1 cellular context compared by ENCODE assay signal in genomic region chr10:78972947-78973900, GRCh38.
TF ChIP-seq lines count a peak whose summit lies in the region.

No MANE protein-coding gene starts in this region.

TF ChIP-seq in HepG2, 621 proteins besides CTCF, POLR2A, EP300 and RAD21 (continued from another document and continues in another):
- TF ChIP-seq, protein P1, sequence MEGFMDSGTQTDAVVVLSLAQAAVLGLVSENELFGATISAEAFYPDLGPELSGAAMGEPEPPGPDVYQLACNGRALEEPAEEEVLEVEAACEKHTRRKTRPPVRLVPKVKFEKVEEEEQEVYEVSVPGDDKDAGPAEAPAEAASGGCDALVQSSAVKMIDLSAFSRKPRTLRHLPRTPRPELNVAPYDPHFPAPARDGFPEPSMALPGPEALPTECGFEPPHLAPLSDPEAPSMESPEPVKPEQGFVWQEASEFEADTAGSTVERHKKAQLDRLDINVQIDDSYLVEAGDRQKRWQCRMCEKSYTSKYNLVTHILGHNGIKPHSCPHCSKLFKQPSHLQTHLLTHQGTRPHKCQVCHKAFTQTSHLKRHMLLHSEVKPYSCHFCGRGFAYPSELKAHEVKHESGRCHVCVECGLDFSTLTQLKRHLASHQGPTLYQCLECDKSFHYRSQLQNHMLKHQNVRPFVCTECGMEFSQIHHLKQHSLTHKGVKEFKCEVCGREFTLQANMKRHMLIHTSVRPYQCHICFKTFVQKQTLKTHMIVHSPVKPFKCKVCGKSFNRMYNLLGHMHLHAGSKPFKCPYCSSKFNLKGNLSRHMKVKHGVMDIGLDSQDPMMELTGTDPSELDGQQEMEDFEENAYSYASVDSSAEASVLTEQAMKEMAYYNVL (CRISPR knock-in tag; IDR thresholded peaks at IDR 0.05; ENCODE audit: borderline replicate concordance), result peak; percentile 47; the same call in 1 of the 2 replicates
- peak; percentile 46; the same call in 1 of the 2 replicates for TF ChIP-seq UBTF (CRISPR knock-in tag; IDR thresholded peaks at IDR 0.05)
- TF ChIP-seq SMC3 (IDR thresholded peaks at IDR 0.05; ENCODE audit: low read length), result no peak
- TF ChIP-seq CBX2 (IDR thresholded peaks at IDR 0.05; ENCODE audit: low read depth, low read length), result no peak
- TF ChIP-seq CBX2 (CRISPR knock-in tag; IDR thresholded peaks at IDR 0.05; ENCODE audit: low read depth), result no peak
- TF ChIP-seq PRDM4 (CRISPR knock-in tag; IDR thresholded peaks at IDR 0.05; ENCODE audit: borderline replicate concordance), result no peak
- TF ChIP-seq STAT5B (CRISPR knock-in tag; IDR thresholded peaks at IDR 0.05), result no peak
- TF ChIP-seq, protein P2, sequence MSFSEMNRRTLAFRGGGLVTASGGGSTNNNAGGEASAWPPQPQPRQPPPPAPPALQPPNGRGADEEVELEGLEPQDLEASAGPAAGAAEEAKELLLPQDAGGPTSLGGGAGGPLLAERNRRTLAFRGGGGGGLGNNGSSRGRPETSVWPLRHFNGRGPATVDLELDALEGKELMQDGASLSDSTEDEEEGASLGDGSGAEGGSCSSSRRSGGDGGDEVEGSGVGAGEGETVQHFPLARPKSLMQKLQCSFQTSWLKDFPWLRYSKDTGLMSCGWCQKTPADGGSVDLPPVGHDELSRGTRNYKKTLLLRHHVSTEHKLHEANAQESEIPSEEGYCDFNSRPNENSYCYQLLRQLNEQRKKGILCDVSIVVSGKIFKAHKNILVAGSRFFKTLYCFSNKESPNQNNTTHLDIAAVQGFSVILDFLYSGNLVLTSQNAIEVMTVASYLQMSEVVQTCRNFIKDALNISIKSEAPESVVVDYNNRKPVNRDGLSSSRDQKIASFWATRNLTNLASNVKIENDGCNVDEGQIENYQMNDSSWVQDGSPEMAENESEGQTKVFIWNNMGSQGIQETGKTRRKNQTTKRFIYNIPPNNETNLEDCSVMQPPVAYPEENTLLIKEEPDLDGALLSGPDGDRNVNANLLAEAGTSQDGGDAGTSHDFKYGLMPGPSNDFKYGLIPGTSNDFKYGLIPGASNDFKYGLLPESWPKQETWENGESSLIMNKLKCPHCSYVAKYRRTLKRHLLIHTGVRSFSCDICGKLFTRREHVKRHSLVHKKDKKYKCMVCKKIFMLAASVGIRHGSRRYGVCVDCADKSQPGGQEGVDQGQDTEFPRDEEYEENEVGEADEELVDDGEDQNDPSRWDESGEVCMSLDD (CRISPR knock-in tag; IDR thresholded peaks at IDR 0.05; ENCODE audit: borderline replicate concordance), result no peak
- TF ChIP-seq ZSCAN21 (CRISPR knock-in tag; IDR thresholded peaks at IDR 0.05; ENCODE audit: borderline replicate concordance), result 0 out of 2 replicates have a peak, but pooled peaks have one; percentile 30
- no peak for TF ChIP-seq ZNF30 (CRISPR knock-in tag; IDR thresholded peaks at IDR 0.05)
- TF ChIP-seq MYNN (CRISPR knock-in tag; IDR thresholded peaks at IDR 0.05; ENCODE audit: low read depth), result no peak
- TF ChIP-seq TMF1 (CRISPR knock-in tag; IDR thresholded peaks at IDR 0.05; ENCODE audit: low read depth), result peak; percentile 39; the same call in 1 of the 2 replicates
- TF ChIP-seq XBP1 (CRISPR knock-in tag; IDR thresholded peaks at IDR 0.05), result no peak
- no peak; the same call in 1 of the 2 replicates for TF ChIP-seq CHD4 (IDR thresholded peaks at IDR 0.05; ENCODE audit: borderline replicate concordance, low read length)
- TF ChIP-seq ZNF282 (IDR thresholded peaks at IDR 0.05; ENCODE audit: partially characterized antibody), result no peak
- no peak for TF ChIP-seq PRPF4 (IDR thresholded peaks at IDR 0.05; ENCODE audit: low read depth, low read length, poor library complexity, severe bottlenecking)
- TF ChIP-seq TCF12 (IDR thresholded peaks at IDR 0.05), result no peak
- 0 out of 2 replicates have a peak, but pooled peaks have one; percentile 16 for TF ChIP-seq TCF12 (CRISPR knock-in tag; IDR thresholded peaks at IDR 0.05)
- TF ChIP-seq SKI (IDR thresholded peaks at IDR 0.05; ENCODE audit: partially characterized antibody), result peak; percentile 92
- TF ChIP-seq MAX (IDR thresholded peaks at IDR 0.05), result no peak
- TF ChIP-seq ZNF747 (CRISPR knock-in tag; IDR thresholded peaks at IDR 0.05; ENCODE audit: borderline replicate concordance), result no peak
- TF ChIP-seq RORA (CRISPR knock-in tag; IDR thresholded peaks at IDR 0.05), result no peak
- TF ChIP-seq, protein P3, sequence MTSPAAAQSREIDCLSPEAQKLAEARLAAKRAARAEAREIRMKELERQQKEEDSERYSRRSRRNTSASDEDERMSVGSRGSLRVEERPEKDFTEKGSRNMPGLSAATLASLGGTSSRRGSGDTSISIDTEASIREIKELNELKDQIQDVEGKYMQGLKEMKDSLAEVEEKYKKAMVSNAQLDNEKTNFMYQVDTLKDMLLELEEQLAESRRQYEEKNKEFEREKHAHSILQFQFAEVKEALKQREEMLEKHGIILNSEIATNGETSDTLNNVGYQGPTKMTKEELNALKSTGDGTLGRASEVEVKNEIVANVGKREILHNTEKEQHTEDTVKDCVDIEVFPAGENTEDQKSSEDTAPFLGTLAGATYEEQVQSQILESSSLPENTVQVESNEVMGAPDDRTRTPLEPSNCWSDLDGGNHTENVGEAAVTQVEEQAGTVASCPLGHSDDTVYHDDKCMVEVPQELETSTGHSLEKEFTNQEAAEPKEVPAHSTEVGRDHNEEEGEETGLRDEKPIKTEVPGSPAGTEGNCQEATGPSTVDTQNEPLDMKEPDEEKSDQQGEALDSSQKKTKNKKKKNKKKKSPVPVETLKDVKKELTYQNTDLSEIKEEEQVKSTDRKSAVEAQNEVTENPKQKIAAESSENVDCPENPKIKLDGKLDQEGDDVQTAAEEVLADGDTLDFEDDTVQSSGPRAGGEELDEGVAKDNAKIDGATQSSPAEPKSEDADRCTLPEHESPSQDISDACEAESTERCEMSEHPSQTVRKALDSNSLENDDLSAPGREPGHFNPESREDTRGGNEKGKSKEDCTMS (CRISPR knock-in tag; conservative IDR thresholded peaks at IDR 0.05), result no peak
- TF ChIP-seq ZNF879 (CRISPR knock-in tag; IDR thresholded peaks at IDR 0.05), result no peak
- TF ChIP-seq NPAS2 (CRISPR knock-in tag; IDR thresholded peaks at IDR 0.05; ENCODE audit: borderline replicate concordance), result no peak
- no peak for TF ChIP-seq FOXM1 (CRISPR knock-in tag; IDR thresholded peaks at IDR 0.05)
- no peak for TF ChIP-seq MAFK (conservative IDR thresholded peaks at IDR 0.05 in 1 of 2, IDR thresholded peaks at IDR 0.05 in 1 of 2; ENCODE audit: low read length in 2 of 2)
- peak; percentile 89 for TF ChIP-seq ZNF121 (CRISPR knock-in tag; IDR thresholded peaks at IDR 0.05)
- TF ChIP-seq, protein P4, sequence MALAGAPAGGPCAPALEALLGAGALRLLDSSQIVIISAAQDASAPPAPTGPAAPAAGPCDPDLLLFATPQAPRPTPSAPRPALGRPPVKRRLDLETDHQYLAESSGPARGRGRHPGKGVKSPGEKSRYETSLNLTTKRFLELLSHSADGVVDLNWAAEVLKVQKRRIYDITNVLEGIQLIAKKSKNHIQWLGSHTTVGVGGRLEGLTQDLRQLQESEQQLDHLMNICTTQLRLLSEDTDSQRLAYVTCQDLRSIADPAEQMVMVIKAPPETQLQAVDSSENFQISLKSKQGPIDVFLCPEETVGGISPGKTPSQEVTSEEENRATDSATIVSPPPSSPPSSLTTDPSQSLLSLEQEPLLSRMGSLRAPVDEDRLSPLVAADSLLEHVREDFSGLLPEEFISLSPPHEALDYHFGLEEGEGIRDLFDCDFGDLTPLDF (CRISPR knock-in tag; IDR thresholded peaks at IDR 0.05), result 0 out of 2 replicates have a peak, but pooled peaks have one; percentile 5
- TF ChIP-seq TOE1 (CRISPR knock-in tag; IDR thresholded peaks at IDR 0.05), result no peak
- no peak for TF ChIP-seq POLR2AphosphoS2 (IDR thresholded peaks at IDR 0.05; ENCODE audit: low read depth, low read length)
- no peak for TF ChIP-seq ZNF251 (CRISPR knock-in tag; IDR thresholded peaks at IDR 0.05)
- no peak for TF ChIP-seq SYNCRIP (IDR thresholded peaks at IDR 0.05; ENCODE audit: insufficient read depth, low read depth, low read length)
- TF ChIP-seq HCFC1 (IDR thresholded peaks at IDR 0.05; ENCODE audit: low read depth, low read length), result peak; percentile 16; the same call in 1 of the 2 replicates
- no peak for TF ChIP-seq ZBTB38 (CRISPR knock-in tag; IDR thresholded peaks at IDR 0.05)
- no peak for TF ChIP-seq U2AF1 (optimal IDR thresholded peaks at IDR 0.05; ENCODE audit: low read depth, low read length)
- TF ChIP-seq ZNF205 (CRISPR knock-in tag; IDR thresholded peaks at IDR 0.05), result no peak
- TF ChIP-seq EHMT2 (IDR thresholded peaks at IDR 0.05; ENCODE audit: borderline replicate concordance, low read depth, low read length), result no peak
- TF ChIP-seq ZNF350 (CRISPR knock-in tag; IDR thresholded peaks at IDR 0.05; ENCODE audit: borderline replicate concordance, low read depth), result no peak
- no peak for TF ChIP-seq RFX1 (IDR thresholded peaks at IDR 0.05)
- no peak for TF ChIP-seq TRIM24 (CRISPR knock-in tag; IDR thresholded peaks at IDR 0.05)
- TF ChIP-seq FOXK2 (IDR thresholded peaks at IDR 0.05), result peak; percentile 42; the same call in 1 of the 2 replicates
- no peak; the same call in 1 of the 2 replicates for TF ChIP-seq YEATS2 (CRISPR knock-in tag; IDR thresholded peaks at IDR 0.05; ENCODE audit: borderline replicate concordance)
- peak; percentile 94 for TF ChIP-seq RBFOX2 (IDR thresholded peaks at IDR 0.05; ENCODE audit: low read depth, low read length)
- TF ChIP-seq ZNF816 (CRISPR knock-in tag; IDR thresholded peaks at IDR 0.05; ENCODE audit: borderline replicate concordance), result no peak
- TF ChIP-seq MIER2 (CRISPR knock-in tag; IDR thresholded peaks at IDR 0.05), result no peak
- no peak; the same call in 1 of the 2 replicates for TF ChIP-seq BRCA1 (CRISPR knock-in tag; IDR thresholded peaks at IDR 0.05)
- no peak; the same call in 1 of the 2 replicates for TF ChIP-seq ZNF761 (CRISPR knock-in tag; conservative IDR thresholded peaks at IDR 0.05)
- TF ChIP-seq THAP11 (CRISPR knock-in tag; IDR thresholded peaks at IDR 0.05), result peak; percentile 52
- no peak for TF ChIP-seq ZBTB21 (CRISPR knock-in tag; IDR thresholded peaks at IDR 0.05)
- no peak for TF ChIP-seq NFIC (IDR thresholded peaks at IDR 0.05; ENCODE audit: low read length)
- no peak for TF ChIP-seq HMG20A (CRISPR knock-in tag; IDR thresholded peaks at IDR 0.05; ENCODE audit: borderline replicate concordance)
- no peak for TF ChIP-seq MATR3 (CRISPR knock-in tag; IDR thresholded peaks at IDR 0.05)
- TF ChIP-seq ZSCAN30 (CRISPR knock-in tag; IDR thresholded peaks at IDR 0.05), result no peak; the same call in 1 of the 2 replicates
- no peak for TF ChIP-seq PCBP1 (IDR thresholded peaks at IDR 0.05; ENCODE audit: borderline replicate concordance, low read depth, low read length)
- TF ChIP-seq ZNF101 (CRISPR knock-in tag; IDR thresholded peaks at IDR 0.05; ENCODE audit: borderline replicate concordance, low read depth), result no peak
- no peak for TF ChIP-seq ZNF317 (CRISPR knock-in tag; IDR thresholded peaks at IDR 0.05)
- no peak for TF ChIP-seq BCL3 (CRISPR knock-in tag; IDR thresholded peaks at IDR 0.05)
- no peak; the same call in none of the 2 replicates for TF ChIP-seq HDAC2 (CRISPR knock-in tag; IDR thresholded peaks at IDR 0.05)
- TF ChIP-seq MEF2D (CRISPR knock-in tag; IDR thresholded peaks at IDR 0.05), result no peak
- TF ChIP-seq ELF4 (CRISPR knock-in tag; IDR thresholded peaks at IDR 0.05; ENCODE audit: borderline replicate concordance), result no peak
- no peak; the same call in 1 of the 2 replicates for TF ChIP-seq KMT2A (CRISPR knock-in tag; IDR thresholded peaks at IDR 0.05)
- no peak for TF ChIP-seq TP53 (CRISPR knock-in tag; conservative IDR thresholded peaks at IDR 0.05)
- TF ChIP-seq SALL1 (CRISPR knock-in tag; IDR thresholded peaks at IDR 0.05), result peak; percentile 67; the same call in 1 of the 2 replicates
